ENCODE assay signal across 18 cellular contexts in genomic region chr7:116018731-116019130, GRCh38. TPM values are rescaled to one million over a fixed set of nuclear protein-coding genes. Genes with fewer than 3 reads are reported as not detected.
"Had no signal": no experiment of that assay in that cellular context is flagged by ENCODE, and none has a peak within 500 bp of the region (broad histone marks: within the 10 kb centered on the region; RNA-seq: fewer than 3 reads in every experiment).

No MANE protein-coding gene starts in this region.

- ATAC-seq: left lobe of liver; lower lobe of right lung; naive thymus-derived CD4-positive, alpha-beta T cell; stimulated activated naive B cell treated with anti-CD40 and anti-IgM and Interleukin-4, amounts not matched to agents 10 μg/mL and 1 μg/mL and 100 μg/mL, for 72 hours had no signal

- H3K27me3 ChIP-seq: testis, vagina had no signal

- H3K9me3 ChIP-seq: lower lobe of right lung, testis, vagina had no signal

- H3K4me1 ChIP-seq: foreskin keratinocyte, lower lobe of right lung, testis, vagina had no signal

- H3K27ac ChIP-seq: foreskin keratinocyte, lower lobe of right lung, testis, vagina, VCaP had no signal

- H3K36me3 ChIP-seq: lower lobe of right lung, vagina had no signal

- H3K4me3 ChIP-seq: lower lobe of right lung, testis, vagina had no signal

- DNase-seq: activated CD4-positive, alpha-beta T cell treated with anti-CD3 and anti-CD28 coated beads for 1 hour; activated gamma-delta T cell treated with Interleukin-2 at 50 U/mL for 16 hours; activated T-cell treated with anti-CD3 and anti-CD28 coated beads, Interleukin-2, amount 50 U/mL, for 1 hour; aorta; effector memory CD4-positive, alpha-beta T cell; lower lobe of right lung; naive thymus-derived CD4-positive, alpha-beta T cell; posterior cingulate gyrus; retina; stimulated activated CD4-positive, alpha-beta T cell treated with anti-CD3 and anti-CD28 coated beads, Interleukin-2, amount 100 ng/mL, for 48 hours; stimulated activated CD8-positive, alpha-beta memory T cell treated with anti-CD3 and anti-CD28 coated beads, Interleukin-4, amount 100 ng/mL, for 48 hours; stimulated activated naive B cell treated with anti-CD40 and anti-IgM and Interleukin-4, amounts not matched to agents 10 μg/mL and 1 μg/mL and 100 μg/mL, for 72 hours; testis had no signal

RNA-seq across cellular contexts. Expression of gene TFEC, which starts 11.8 kb away (rescaled TPM):
- total RNA-seq: foreskin keratinocyte, neural crest cell had no signal
